In the genomic region with DNA sequence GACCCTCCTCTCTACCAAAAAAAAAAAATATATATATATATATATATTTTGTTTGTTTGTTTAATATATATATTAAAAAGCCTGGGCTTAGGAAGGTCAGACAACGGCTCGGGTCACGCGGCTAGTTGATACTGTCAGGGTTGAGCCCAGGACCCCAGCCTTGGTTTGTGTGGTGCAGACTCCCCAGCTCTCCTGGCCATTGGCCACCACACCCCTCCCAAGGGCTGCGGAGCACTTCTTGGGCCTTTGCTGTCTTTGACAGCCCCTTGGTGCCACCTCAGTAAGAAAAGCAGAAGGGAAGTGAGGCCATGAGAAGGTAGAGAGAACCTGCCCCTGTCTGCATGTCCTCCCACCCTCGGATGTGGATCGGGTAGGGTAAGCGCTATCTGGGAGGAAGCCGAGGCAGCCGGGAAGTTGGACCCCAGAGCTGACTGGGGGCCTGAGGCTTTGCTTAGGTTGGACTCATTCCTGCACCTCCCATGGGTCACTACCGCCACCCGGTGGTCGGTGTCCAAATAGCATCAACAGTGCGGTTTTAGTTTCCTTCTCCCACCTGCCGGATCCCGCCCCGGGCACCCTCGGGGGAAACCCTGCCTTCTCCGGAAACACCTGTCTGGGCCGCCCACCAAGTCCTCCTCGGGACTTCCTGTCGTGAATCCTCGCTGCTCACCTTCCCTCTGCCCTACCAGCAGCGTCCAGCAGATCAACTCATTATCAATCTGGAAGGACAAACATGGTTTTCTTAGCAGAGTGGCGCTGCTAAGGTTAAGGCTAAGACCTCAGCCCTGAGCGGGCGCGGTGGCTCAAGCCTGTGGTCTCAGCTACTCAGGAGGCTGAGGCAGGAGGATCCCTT, we compare ENCODE assay signal across 8 cellular contexts. TPM values are rescaled to one million over a fixed set of nuclear protein-coding genes. Genes with fewer than 3 reads are reported as not detected.
A peak's percentile ranks its signal among the peaks of the same experiment; 100 is the strongest.
DNase-seq lines count a peak whose midpoint lies in the region; ATAC-seq, FAIRE-seq and TF ChIP-seq lines count a peak whose summit lies in the region.

No MANE protein-coding gene starts in this region.

- H3K9me3 ChIP-seq in heart right ventricle (no peaks in the 10 kb centered on the region), prostate gland (no peaks in the 10 kb centered on the region)

- no peak overlapping the region for H3K27ac ChIP-seq in heart right ventricle
- H3K27ac ChIP-seq in prostate gland, result no peak overlapping the region
- no peak overlapping the region for H3K27ac ChIP-seq in urinary bladder (ENCODE audit: low read depth)

- peak overlapping the region in 9 of 10 donors; percentile 14 to 54 (median 44) for H3K4me3 ChIP-seq in heart right ventricle
- peak overlapping the region; percentile 24 to 25 for H3K4me3 ChIP-seq in prostate gland
- H3K4me3 ChIP-seq in urinary bladder (ENCODE audit: low read depth, low read length), result peak overlapping the region; percentile 22

- peak overlapping the region; percentile 74 for H3K4me3 Mint-ChIP-seq in activated naive CD8-positive, alpha-beta T cell treated with anti-CD3 and anti-CD28 coated beads for 36 hours

- ATAC-seq in HG02610 (IDR thresholded peaks at IDR 0.05; ENCODE audit: unreplicated experiment) (peak; percentile 88), heart right ventricle (peak; percentile 73 to 87 (median 84))

- no peaks in the 10 kb centered on the region for H3K27me3 Mint-ChIP-seq in activated naive CD8-positive, alpha-beta T cell treated with anti-CD3 and anti-CD28 coated beads for 36 hours

- H3K36me3 ChIP-seq in heart right ventricle (no peaks in the 10 kb centered on the region), prostate gland (no peaks in the 10 kb centered on the region), urinary bladder (ENCODE audit: insufficient read depth) (no peaks in the 10 kb centered on the region)

- intact Hi-C loops in heart right ventricle (cut with DNase I) (loop anchor here (1.0 to 10.0 kb wide), 10 partner anchors 116 to 416 kb away; no protein-coding TSS in a partner anchor), prostate gland (cut with DNase I) (loop anchor here (5.0 kb wide), 2 partner anchors 294 to 414 kb away; no protein-coding TSS in a partner anchor)

- TF ChIP-seq CTCF in heart right ventricle (IDR thresholded peaks at IDR 0.05) (peak; percentile 75 to 96 (median 94)), prostate gland (IDR thresholded peaks at IDR 0.05) (peak; percentile 71 to 87 (median 82))

- TF ChIP-seq POLR2A in GM12891 (IDR thresholded peaks at IDR 0.05; ENCODE audit: low read depth, low read length), result 0 out of 2 replicates have a peak, but pooled peaks have one; percentile 43
- TF ChIP-seq POLR2A in prostate gland (IDR thresholded peaks at IDR 0.05), result no peak

- H3K27ac Mint-ChIP-seq in activated naive CD8-positive, alpha-beta T cell treated with anti-CD3 and anti-CD28 coated beads for 36 hours, result peak overlapping the region; percentile 64

- peak; percentile 94 for FAIRE-seq in GM12891 (lab: Jason Lieb, UNC)

- no peaks in the 10 kb centered on the region for H3K36me3 Mint-ChIP-seq in activated naive CD8-positive, alpha-beta T cell treated with anti-CD3 and anti-CD28 coated beads for 36 hours

- peaks cover 0 to 11% (median 0%) of the 10 kb centered on the region in 9 donors for H3K4me1 ChIP-seq in heart right ventricle
- no peaks in the 10 kb centered on the region for H3K4me1 ChIP-seq in prostate gland (replicated peaks)
- H3K4me1 ChIP-seq in urinary bladder (ENCODE audit: insufficient read depth), result no peaks in the 10 kb centered on the region

- WGBS in heart right ventricle, 2 donors, result 18% methylated on average over 28 of the region's 28 CpGs
- 21% methylated on average over 28 of the region's 28 CpGs for WGBS in prostate gland
- WGBS in urinary bladder, result 19% methylated on average over 28 of the region's 28 CpGs

- peaks cover 0 to 24% (median 0%) of the 10 kb centered on the region in 7 donors for H3K27me3 ChIP-seq in heart right ventricle
- no peaks in the 10 kb centered on the region for H3K27me3 ChIP-seq in prostate gland (replicated peaks; ENCODE audit: insufficient read depth)

- DNase-seq in GM12891 (ENCODE audit: insufficient read length, low spot score) (peak; percentile 85), NAMALWA (ENCODE audit: low spot score) (peak; percentile 93), SKM-1 (lab: John Stamatoyannopoulos, UW; ENCODE audit: unreplicated experiment) (peak; percentile 67), heart right ventricle (peak; percentile 71 to 79), prostate gland (ENCODE audit: low spot score) (peak; percentile 63)
- peak; percentile 92 for DNase-seq in activated naive CD8-positive, alpha-beta T cell treated with anti-CD3 and anti-CD28 coated beads for 36 hours

- H3K9me3 Mint-ChIP-seq in activated naive CD8-positive, alpha-beta T cell treated with anti-CD3 and anti-CD28 coated beads for 36 hours, result no peaks in the 10 kb centered on the region

- peaks cover 16% of the 10 kb centered on the region for H3K4me1 Mint-ChIP-seq in activated naive CD8-positive, alpha-beta T cell treated with anti-CD3 and anti-CD28 coated beads for 36 hours

TF ChIP-seq in GM12891, 5 proteins besides CTCF, POLR2A, EP300 and RAD21:
- TF ChIP-seq TAF1 (IDR thresholded peaks at IDR 0.05; ENCODE audit: low read depth, low read length) (peak; percentile 43; the same call in 1 of the 2 replicates), PAX5 (IDR thresholded peaks at IDR 0.05; ENCODE audit: insufficient read depth, low read length, severe bottlenecking) (no peak), POU2F2 (IDR thresholded peaks at IDR 0.05; ENCODE audit: low read depth, low read length) (0 out of 2 replicates have a peak, but pooled peaks have one; percentile 50), POLR2AphosphoS5 (IDR thresholded peaks at IDR 0.05; ENCODE audit: low read depth, low read length) (no peak), SPI1 (IDR thresholded peaks at IDR 0.05; ENCODE audit: low read depth, low read length) (peak; percentile 38; the same call in 1 of the 2 replicates)

RNA-seq across cellular contexts. Expression of a gene that starts 29.8 kb away (rescaled TPM):
- polyA plus RNA-seq in GM12891 (2012; ENCODE audit: low read depth, missing spikeins), result 30.4 TPM
- 10 to 100 TPM; 55.9 to 57.3 TPM for total RNA-seq in activated naive CD8-positive, alpha-beta T cell treated with anti-CD3 and anti-CD28 coated beads for 36 hours
- total RNA-seq in heart right ventricle (10 to 100 TPM; 49.0 to 74.0 (median 51.8) TPM), prostate gland (10 to 100 TPM; 40.6 to 45.2 TPM), urinary bladder (57.0 TPM)
- polyA plus RNA-seq in heart right ventricle (10 to 100 TPM; 40.3 to 53.9 TPM), urinary bladder (34.1 TPM)

RNA-seq across cellular contexts. Expression of a gene that starts 49.4 kb away (rescaled TPM):
- polyA plus RNA-seq in GM12891 (2012; ENCODE audit: low read depth, missing spikeins), result 0.01 TPM
- not detected for total RNA-seq in activated naive CD8-positive, alpha-beta T cell treated with anti-CD3 and anti-CD28 coated beads for 36 hours
- total RNA-seq in heart right ventricle (under 1 TPM in 4 of 10 donors, not detected in 6; 0.05 to 0.28 (median 0.11) TPM), prostate gland (under 1 TPM in 1 of 2 donors, not detected in 1; 0.28 TPM), urinary bladder (0.42 TPM)
- polyA plus RNA-seq in heart right ventricle (not detected), urinary bladder (0.08 TPM)
